Comparison of ENCODE assay signal across 12 cellular contexts in genomic region chr5:138664276-138664943, GRCh38.
DNase-seq lines count a peak whose midpoint lies in the region; ATAC-seq, FAIRE-seq and TF ChIP-seq lines count a peak whose summit lies in the region.
"Had no signal": no experiment of that assay in that cellular context is flagged by ENCODE, and none has a peak within 500 bp of the region (broad histone marks: within the 10 kb centered on the region; RNA-seq: fewer than 3 reads in every experiment).

No MANE protein-coding gene starts in this region.

- H4K20me1 ChIP-seq in astrocyte (ENCODE audit: insufficient read depth, low read length), result no peaks in the 10 kb centered on the region

- peaks cover 17% of the 10 kb centered on the region for H3K4me1 Mint-ChIP-seq in astrocyte (ENCODE audit: low read depth, unreplicated experiment)

- H3K9me3 ChIP-seq in astrocyte (ENCODE audit: insufficient read depth, low read depth, low read length), result no peaks in the 10 kb centered on the region
- H3K9me3 ChIP-seq: thyroid gland had no signal

- no peak overlapping the region for H3K9ac ChIP-seq in astrocyte (ENCODE audit: low read length)

- no peak overlapping the region for H3K4me3 ChIP-seq in astrocyte (ENCODE audit: insufficient read depth, low read depth, low read length)
- H3K4me3 ChIP-seq: thyroid gland had no signal

- peak; percentile 45 for DNase-seq in AG08395 (ENCODE audit: low spot score)
- peak; percentile 72 for DNase-seq in HCEC 1CT
- DNase-seq in astrocyte (ENCODE audit: low read depth), result peak; percentile 42
- DNase-seq in iPS-NIHi7 (ENCODE audit: extremely low spot score), result peak; percentile 58
- no peak for DNase-seq in NCI-H2081 treated with DMSO at 0.1 percent for 48 hours (lab: John Stamatoyannopoulos, UW)
- no peak for DNase-seq in HT-29 (ENCODE audit: low spot score)
- no peak for DNase-seq in amygdala (lab: John Stamatoyannopoulos, UW)
- DNase-seq: activated CD4-positive, CD25-positive, alpha-beta regulatory T cell treated with anti-CD3 and anti-CD28 coated beads, Interleukin-2, amount 50 U/mL, for 72 hours; activated naive CD8-positive, alpha-beta T cell treated with anti-CD3 and anti-CD28 coated beads, Interleukin-2, amount 10 ng/mL, durations not matched to agents 7 days and 5 days; stimulated activated CD4-positive, alpha-beta T cell treated with anti-CD3 and anti-CD28 coated beads, Interleukin-4, amount 100 ng/mL, for 24 hours; thyroid gland had no signal

- no peaks in the 10 kb centered on the region for H3K9me3 Mint-ChIP-seq in astrocyte (ENCODE audit: unreplicated experiment)
- H3K9me3 Mint-ChIP-seq: activated naive CD8-positive, alpha-beta T cell treated with anti-CD3 and anti-CD28 coated beads, Interleukin-2, amount 10 ng/mL, durations not matched to agents 7 days and 5 days had no signal

- peaks cover 50% of the 10 kb centered on the region for H3K27me3 Mint-ChIP-seq in astrocyte (ENCODE audit: low read depth, unreplicated experiment)

- no peak overlapping the region for H3K27ac ChIP-seq in astrocyte (ENCODE audit: low read depth, low read length)
- H3K27ac ChIP-seq: thyroid gland had no signal

- no peak for TF ChIP-seq CTCF in astrocyte (IDR thresholded peaks at IDR 0.05; ENCODE audit: insufficient read depth, low read depth, low read length)

- ATAC-seq in GM19328 (IDR thresholded peaks at IDR 0.05; ENCODE audit: unreplicated experiment), result no peak

- peaks cover 20% of the 10 kb centered on the region for H3K27me3 ChIP-seq in astrocyte (ENCODE audit: insufficient read depth, low read length)
- H3K27me3 ChIP-seq: thyroid gland had no signal

- no peak for FAIRE-seq in astrocyte (lab: Jason Lieb, UNC)

- H3K4me1 ChIP-seq in astrocyte (ENCODE audit: insufficient read depth, low read length), result peaks cover 6% of the 10 kb centered on the region
- H3K4me1 ChIP-seq: thyroid gland had no signal

- H3K36me3 ChIP-seq in astrocyte (ENCODE audit: insufficient read depth, low read length), result no peaks in the 10 kb centered on the region
- H3K36me3 ChIP-seq: thyroid gland had no signal

- no peak overlapping the region for H3K4me3 Mint-ChIP-seq in astrocyte (ENCODE audit: unreplicated experiment)
- H3K4me3 Mint-ChIP-seq: activated naive CD8-positive, alpha-beta T cell treated with anti-CD3 and anti-CD28 coated beads, Interleukin-2, amount 10 ng/mL, durations not matched to agents 7 days and 5 days had no signal

- H3K27ac Mint-ChIP-seq in astrocyte (ENCODE audit: unreplicated experiment), result peak overlapping the region; percentile 41
- H3K27ac Mint-ChIP-seq: activated naive CD8-positive, alpha-beta T cell treated with anti-CD3 and anti-CD28 coated beads, Interleukin-2, amount 10 ng/mL, durations not matched to agents 7 days and 5 days had no signal

- H3K36me3 Mint-ChIP-seq in astrocyte (ENCODE audit: low read depth, unreplicated experiment), result peaks cover 3% of the 10 kb centered on the region
- H3K36me3 Mint-ChIP-seq: activated naive CD8-positive, alpha-beta T cell treated with anti-CD3 and anti-CD28 coated beads, Interleukin-2, amount 10 ng/mL, durations not matched to agents 7 days and 5 days had no signal

- peak overlapping the region; percentile 11 for H3K4me2 ChIP-seq in astrocyte (ENCODE audit: low read length)

- no peak overlapping the region for H2AFZ ChIP-seq in astrocyte (ENCODE audit: low read depth, low read length)

- no peaks in the 10 kb centered on the region for H3K79me2 ChIP-seq in astrocyte (ENCODE audit: insufficient read depth, low read length)

Comparison
In these comparisons a context has a peak if more than half of its experiments do, and no peak if none do; other contexts are left out.
1. DNase-seq: peak in AG08395 (single experiment), HCEC 1CT (single experiment), astrocyte (single experiment) and iPS-NIHi7 (single experiment); none in NCI-H2081 treated with DMSO at 0.1 percent for 48 hours (single experiment), HT-29 (single experiment) and amygdala (0 of 56).